In genomic region chr12:86770871-86771270, GRCh38 we compare ENCODE assay signal across 37 cellular contexts.
A peak's percentile ranks its signal among the peaks of the same experiment; 100 is the strongest.
DNase-seq lines count a peak whose midpoint lies in the region; ATAC-seq, FAIRE-seq and TF ChIP-seq lines count a peak whose summit lies in the region.
"Had no signal": no experiment of that assay in that cellular context is flagged by ENCODE, and none has a peak within 500 bp of the region (broad histone marks: within the 10 kb centered on the region; RNA-seq: fewer than 3 reads in every experiment).

No MANE protein-coding gene starts in this region.

- DNase-seq in SK-N-DZ (ENCODE audit: low spot score), result peak; percentile 93
- no peak for DNase-seq in bronchial epithelial cell (ENCODE audit: low read depth)
- DNase-seq in central memory CD8-positive, alpha-beta T cell (ENCODE audit: low spot score in 2 of 2), result no peak
- no peak for DNase-seq in stimulated activated naive B cell treated with anti-CD40 and anti-IgM and Interleukin-4, amounts not matched to agents 10 μg/mL and 1 μg/mL and 100 μg/mL, for 72 hours
- DNase-seq in testis, result no peak
- no peak for DNase-seq in nucleus accumbens (lab: John Stamatoyannopoulos, UW)
- no peak for DNase-seq in SHP77 (lab: John Stamatoyannopoulos, UW)
- DNase-seq: 8988T; ACHN; AML-193; BE2C; C1 segment of cervical spinal cord; Caco-2; Calu3; CD4-positive, alpha-beta memory T cell; CD4-positive, alpha-beta T cell; CD4-positive, CD25-positive, alpha-beta regulatory T cell; CD8-positive, alpha-beta memory T cell; CD8-positive, alpha-beta T cell; COR-L47; DMS 273 treated with DMSO at 0.1 percent for 48 hours; DMS153; DMS53; DMS79; DMS79 treated with DMSO at 0.1 percent for 48 hours; DND-41; EL had no signal

- H3K4me1 Mint-ChIP-seq in central memory CD8-positive, alpha-beta T cell, result no peaks in the 10 kb centered on the region
- H3K4me1 Mint-ChIP-seq in stimulated activated naive B cell treated with anti-CD40 and anti-IgM and Interleukin-4, amounts not matched to agents 10 μg/mL and 1 μg/mL and 100 μg/mL, for 72 hours, result no peaks in the 10 kb centered on the region
- H3K4me1 Mint-ChIP-seq: B cell; CD14-positive monocyte; CD4-positive, alpha-beta memory T cell; CD4-positive, CD25-positive, alpha-beta regulatory T cell; CD8-positive, alpha-beta memory T cell had no signal

- no peaks in the 10 kb centered on the region for H3K4me1 ChIP-seq in testis
- H3K4me1 ChIP-seq: BLaER1; BLaER1 treated with 17β-estradiol and CSF1 and Interleukin-3, amounts not matched to agents 10 nM and 100 nM; Caco-2 had no signal

- H3K9me3 ChIP-seq in testis, result no peaks in the 10 kb centered on the region
- H3K9me3 ChIP-seq: A549; BE2C; BLaER1; BLaER1 treated with 17β-estradiol and CSF1 and Interleukin-3, amounts not matched to agents 10 nM and 100 nM; Caco-2 had no signal

- no peak overlapping the region for H3K27ac ChIP-seq in testis
- H3K27ac ChIP-seq: 22Rv1; A549; BLaER1; BLaER1 treated with 17β-estradiol and CSF1 and Interleukin-3, amounts not matched to agents 10 nM and 100 nM; C4-2B had no signal

- no peak for TF ChIP-seq POLR2A in testis (IDR thresholded peaks at IDR 0.05)

- H3K9me3 Mint-ChIP-seq in central memory CD8-positive, alpha-beta T cell, result peaks cover 6% of the 10 kb centered on the region
- peaks cover 5 to 9% of the 10 kb centered on the region in 2 donors for H3K9me3 Mint-ChIP-seq in stimulated activated naive B cell treated with anti-CD40 and anti-IgM and Interleukin-4, amounts not matched to agents 10 μg/mL and 1 μg/mL and 100 μg/mL, for 72 hours

- TF ChIP-seq CTCF in bronchial epithelial cell (IDR thresholded peaks at IDR 0.05; ENCODE audit: insufficient read depth, low read length, severe bottlenecking), result no peak
- TF ChIP-seq CTCF in testis (IDR thresholded peaks at IDR 0.05), result no peak

- FAIRE-seq in bronchial epithelial cell (lab: Jason Lieb, UNC), result peak; percentile 7
- FAIRE-seq: A204.1, A549, D721Med had no signal

- no peaks in the 10 kb centered on the region for H3K36me3 Mint-ChIP-seq in central memory CD8-positive, alpha-beta T cell (ENCODE audit: insufficient read depth)
- H3K36me3 Mint-ChIP-seq in stimulated activated naive B cell treated with anti-CD40 and anti-IgM and Interleukin-4, amounts not matched to agents 10 μg/mL and 1 μg/mL and 100 μg/mL, for 72 hours, result no peaks in the 10 kb centered on the region
- H3K36me3 Mint-ChIP-seq: CD14-positive monocyte; CD4-positive, alpha-beta memory T cell; CD4-positive, CD25-positive, alpha-beta regulatory T cell; CD8-positive, alpha-beta memory T cell; CD8-positive, alpha-beta T cell had no signal

- H3K4me3 ChIP-seq in bronchial epithelial cell (ENCODE audit: low read depth, low read length), result no peak overlapping the region
- no peak overlapping the region for H3K4me3 ChIP-seq in testis
- H3K4me3 ChIP-seq: A549; BLaER1; BLaER1 treated with 17β-estradiol and CSF1 and Interleukin-3, amounts not matched to agents 10 nM and 100 nM had no signal

- no peaks in the 10 kb centered on the region for H3K27me3 ChIP-seq in bronchial epithelial cell (ENCODE audit: control insufficient read depth, insufficient read depth, low read length)
- no peaks in the 10 kb centered on the region for H3K27me3 ChIP-seq in testis
- H3K27me3 ChIP-seq: BE2C; BLaER1; BLaER1 treated with 17β-estradiol and CSF1 and Interleukin-3, amounts not matched to agents 10 nM and 100 nM had no signal

- no peak overlapping the region for H3K4me3 Mint-ChIP-seq in central memory CD8-positive, alpha-beta T cell
- H3K4me3 Mint-ChIP-seq in stimulated activated naive B cell treated with anti-CD40 and anti-IgM and Interleukin-4, amounts not matched to agents 10 μg/mL and 1 μg/mL and 100 μg/mL, for 72 hours, result no peak overlapping the region
- H3K4me3 Mint-ChIP-seq: B cell; CD14-positive monocyte; CD4-positive, alpha-beta memory T cell; CD4-positive, alpha-beta T cell; CD4-positive, CD25-positive, alpha-beta regulatory T cell; CD8-positive, alpha-beta memory T cell; CD8-positive, alpha-beta T cell had no signal

- peak; percentile 19 for ATAC-seq in central memory CD8-positive, alpha-beta T cell (replicated peaks; ENCODE audit: extremely low read depth, poor library complexity, severe bottlenecking)
- ATAC-seq in stimulated activated naive B cell treated with anti-CD40 and anti-IgM and Interleukin-4, amounts not matched to agents 10 μg/mL and 1 μg/mL and 100 μg/mL, for 72 hours (replicated peaks), result no peak
- ATAC-seq in HG02884 (IDR thresholded peaks at IDR 0.05; ENCODE audit: unreplicated experiment), result no peak
- ATAC-seq: A549; CD8-positive, alpha-beta T cell had no signal

- no peaks in the 10 kb centered on the region for H3K27me3 Mint-ChIP-seq in central memory CD8-positive, alpha-beta T cell
- H3K27me3 Mint-ChIP-seq in stimulated activated naive B cell treated with anti-CD40 and anti-IgM and Interleukin-4, amounts not matched to agents 10 μg/mL and 1 μg/mL and 100 μg/mL, for 72 hours, result no peaks in the 10 kb centered on the region
- H3K27me3 Mint-ChIP-seq: B cell; CD4-positive, alpha-beta memory T cell; CD4-positive, alpha-beta T cell; CD4-positive, CD25-positive, alpha-beta regulatory T cell; CD8-positive, alpha-beta memory T cell had no signal

- no peak overlapping the region for H3K27ac Mint-ChIP-seq in central memory CD8-positive, alpha-beta T cell (ENCODE audit: low read depth)
- H3K27ac Mint-ChIP-seq in stimulated activated naive B cell treated with anti-CD40 and anti-IgM and Interleukin-4, amounts not matched to agents 10 μg/mL and 1 μg/mL and 100 μg/mL, for 72 hours, result peak overlapping the region; percentile 9
- H3K27ac Mint-ChIP-seq: B cell; CD14-positive monocyte; CD4-positive, alpha-beta memory T cell; CD4-positive, alpha-beta T cell; CD4-positive, CD25-positive, alpha-beta regulatory T cell; CD8-positive, alpha-beta memory T cell; CD8-positive, alpha-beta T cell had no signal

- H3K36me3 ChIP-seq in bronchial epithelial cell (ENCODE audit: control insufficient read depth, insufficient read depth, low read length) (no peaks in the 10 kb centered on the region), testis (ENCODE audit: low read depth, missing control alignments) (no peaks in the 10 kb centered on the region)
- H3K36me3 ChIP-seq: BE2C; BLaER1; BLaER1 treated with 17β-estradiol and CSF1 and Interleukin-3, amounts not matched to agents 10 nM and 100 nM had no signal

- intact Hi-C loops in testis (cut with DNase I; ENCODE audit: low total_unique reads), result no loop called here
